1 cellular context compared by ENCODE assay signal in the genomic region with DNA sequence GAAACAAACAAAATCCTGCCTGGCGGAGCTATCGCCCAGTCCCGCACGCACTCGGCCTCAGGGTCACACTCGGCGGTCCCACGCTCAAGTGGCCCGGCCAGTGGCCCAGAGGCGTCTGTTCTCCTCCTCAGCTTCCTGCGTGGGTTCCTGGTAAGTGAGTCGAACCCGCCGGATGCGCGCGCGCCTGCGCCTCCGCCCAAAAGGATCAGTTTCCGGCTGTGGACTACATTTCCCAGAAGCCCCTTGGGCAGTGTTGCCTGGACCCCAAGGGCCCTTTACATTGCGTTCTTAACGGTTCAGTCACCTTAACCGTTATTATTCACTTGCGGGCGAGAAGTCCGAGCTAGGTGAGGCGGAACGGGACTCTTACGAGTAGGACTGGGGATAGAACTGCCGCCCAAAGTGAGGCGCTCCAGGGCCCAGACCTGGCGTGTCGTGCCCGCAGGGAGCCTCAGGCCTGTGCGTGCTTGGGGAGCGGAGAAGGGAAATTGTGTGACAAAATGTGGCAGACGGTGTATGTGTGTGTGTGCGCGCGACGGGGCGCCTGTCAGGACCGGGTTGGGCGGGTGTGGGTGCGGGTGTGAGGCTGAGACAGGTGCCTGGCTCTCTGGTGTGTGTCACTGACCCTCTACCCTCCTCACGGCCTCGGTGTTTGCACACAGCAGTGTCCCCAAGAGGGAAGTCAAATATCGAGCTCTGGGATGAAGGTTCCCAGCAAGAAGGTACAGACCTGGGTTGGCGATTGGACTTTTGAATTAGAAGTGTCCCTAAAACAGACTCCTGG.
TF ChIP-seq lines count a peak whose summit lies in the region.

Gene ZNF546 (plus strand): TSS at position 250 of the 784 bp plus-strand sequence. CDS start 1,267 bp downstream, outside the sequence.

TF ChIP-seq in A549, 52 proteins besides CTCF, POLR2A, EP300 and RAD21 (continued from another document):
- TF ChIP-seq, protein P1, sequence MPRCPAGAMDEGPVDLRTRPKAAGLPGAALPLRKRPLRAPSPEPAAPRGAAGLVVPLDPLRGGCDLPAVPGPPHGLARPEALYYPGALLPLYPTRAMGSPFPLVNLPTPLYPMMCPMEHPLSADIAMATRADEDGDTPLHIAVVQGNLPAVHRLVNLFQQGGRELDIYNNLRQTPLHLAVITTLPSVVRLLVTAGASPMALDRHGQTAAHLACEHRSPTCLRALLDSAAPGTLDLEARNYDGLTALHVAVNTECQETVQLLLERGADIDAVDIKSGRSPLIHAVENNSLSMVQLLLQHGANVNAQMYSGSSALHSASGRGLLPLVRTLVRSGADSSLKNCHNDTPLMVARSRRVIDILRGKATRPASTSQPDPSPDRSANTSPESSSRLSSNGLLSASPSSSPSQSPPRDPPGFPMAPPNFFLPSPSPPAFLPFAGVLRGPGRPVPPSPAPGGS (IDR thresholded peaks at IDR 0.05): peak; percentile 97
- no peak for TF ChIP-seq CBX2 (IDR thresholded peaks at IDR 0.05; ENCODE audit: borderline replicate concordance, low read depth)
- peak; percentile 65; the same call in 1 of the 2 replicates for TF ChIP-seq HMGXB4 (CRISPR knock-in tag; IDR thresholded peaks at IDR 0.05; ENCODE audit: borderline replicate concordance)
- no peak for TF ChIP-seq CHD2 (IDR thresholded peaks at IDR 0.05; ENCODE audit: low read length, partially characterized antibody)
- TF ChIP-seq NR3C1 (IDR thresholded peaks at IDR 0.05): no peak
- TF ChIP-seq CHD4 (IDR thresholded peaks at IDR 0.05; ENCODE audit: borderline replicate concordance): 0 out of 2 replicates have a peak, but pooled peaks have one; percentile 8
- no peak; the same call in 1 of the 2 replicates for TF ChIP-seq RARB (CRISPR knock-in tag; IDR thresholded peaks at IDR 0.05)
- TF ChIP-seq TFCP2L1 (CRISPR knock-in tag; IDR thresholded peaks at IDR 0.05): peak; percentile 50; the same call in 1 of the 2 replicates
- no peak for TF ChIP-seq FOSL2 (IDR thresholded peaks at IDR 0.05)
- TF ChIP-seq FOSL2 (CRISPR knock-in tag; IDR thresholded peaks at IDR 0.05): 0 out of 2 replicates have a peak, but pooled peaks have one; percentile 31
- no peak for TF ChIP-seq ESRRA (IDR thresholded peaks at IDR 0.05; ENCODE audit: borderline replicate concordance, low read length)
- TF ChIP-seq REST (IDR thresholded peaks at IDR 0.05): no peak
- TF ChIP-seq JUN (IDR thresholded peaks at IDR 0.05): peak; percentile 97 to 98
- TF ChIP-seq ZNF302 (CRISPR knock-in tag; IDR thresholded peaks at IDR 0.05): no peak
- no peak for TF ChIP-seq HDAC2 (IDR thresholded peaks at IDR 0.05)
- TF ChIP-seq, protein P2, sequence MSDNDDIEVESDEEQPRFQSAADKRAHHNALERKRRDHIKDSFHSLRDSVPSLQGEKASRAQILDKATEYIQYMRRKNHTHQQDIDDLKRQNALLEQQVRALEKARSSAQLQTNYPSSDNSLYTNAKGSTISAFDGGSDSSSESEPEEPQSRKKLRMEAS (IDR thresholded peaks at IDR 0.05): peak; percentile 79
- no peak for TF ChIP-seq CBX8 (IDR thresholded peaks at IDR 0.05)
- TF ChIP-seq PBX3 (IDR thresholded peaks at IDR 0.05): no peak
